17 cellular contexts compared by ENCODE assay signal in genomic region chr1:173266845-173267244, GRCh38.
"Had no signal": no experiment of that assay in that cellular context is flagged by ENCODE, and none has a peak within 500 bp of the region (broad histone marks: within the 10 kb centered on the region; RNA-seq: fewer than 3 reads in every experiment).

No MANE protein-coding gene starts in this region.

- H3K27ac ChIP-seq: gastrocnemius medialis, heart right ventricle, psoas muscle, right lobe of liver, tibial artery, upper lobe of right lung, vagina had no signal

- H3K4me1 ChIP-seq: gastrocnemius medialis, heart right ventricle, psoas muscle, right lobe of liver, tibial artery, upper lobe of right lung, vagina had no signal

- H3K4me3 ChIP-seq: gastrocnemius medialis, heart right ventricle, psoas muscle, right lobe of liver, tibial artery, upper lobe of right lung, vagina had no signal

- ATAC-seq: gastrocnemius medialis; heart right ventricle; naive thymus-derived CD4-positive, alpha-beta T cell; psoas muscle; right lobe of liver; stimulated activated effector memory CD8-positive, alpha-beta T cell treated with anti-CD3 and anti-CD28 coated beads, Interleukin-12 subunit alpha, Interleukin-12 subunit beta, amount 100 ng/mL, for 72 hours; upper lobe of right lung had no signal

- H3K27me3 ChIP-seq: gastrocnemius medialis, heart right ventricle, right lobe of liver, tibial artery, upper lobe of right lung, vagina had no signal

- H3K36me3 ChIP-seq: gastrocnemius medialis, heart right ventricle, right lobe of liver, tibial artery, upper lobe of right lung, vagina had no signal

- H3K9me3 ChIP-seq: gastrocnemius medialis, psoas muscle, right lobe of liver, tibial artery, upper lobe of right lung, vagina had no signal

- DNase-seq: effector CD4-positive, alpha-beta T cell; endodermal cell; erythroblast; gastrocnemius medialis; heart right ventricle; hypothalamus; naive thymus-derived CD4-positive, alpha-beta T cell; nephron progenitor cell; psoas muscle; retina; right lobe of liver; stimulated activated CD4-positive, alpha-beta T cell treated with anti-CD3 and anti-CD28 coated beads, Interleukin-4, amount 100 ng/mL, for 1 hour; stimulated activated CD8-positive, alpha-beta memory T cell treated with anti-CD3 and anti-CD28 coated beads, Interleukin-4, amount 100 ng/mL, for 48 hours; tibial artery; upper lobe of right lung had no signal
